Comparison of ENCODE assay signal across 16 cellular contexts in genomic region chr6:106253194-106253593, GRCh38.
DNase-seq lines count a peak whose midpoint lies in the region; ATAC-seq, FAIRE-seq and TF ChIP-seq lines count a peak whose summit lies in the region.
"Had no signal": no experiment of that assay in that cellular context is flagged by ENCODE, and none has a peak within 500 bp of the region (broad histone marks: within the 10 kb centered on the region; RNA-seq: fewer than 3 reads in every experiment).

No MANE protein-coding gene starts in this region.

- peaks cover 3% of the 10 kb centered on the region for H4K20me1 ChIP-seq in fibroblast of lung (ENCODE audit: control insufficient read depth, extremely low read depth, insufficient read depth, low read length)

- H3K27me3 ChIP-seq in RWPE2 (ENCODE audit: insufficient read depth, poor library complexity, severe bottlenecking) (no peaks in the 10 kb centered on the region), fibroblast of lung (ENCODE audit: control insufficient read depth, insufficient read depth, low read length) (no peaks in the 10 kb centered on the region), small intestine (ENCODE audit: control insufficient read depth in 2 of 2, insufficient read depth in 2 of 2, low read length in 2 of 2) (no peaks in the 10 kb centered on the region)
- H3K27me3 ChIP-seq: left lung, upper lobe of left lung had no signal

- no peak overlapping the region for H3K9ac ChIP-seq in fibroblast of lung (ENCODE audit: insufficient read depth, low read length)

- no peak overlapping the region for H2AFZ ChIP-seq in fibroblast of lung (ENCODE audit: low read length)

- H3K9me3 ChIP-seq in RWPE2 (ENCODE audit: severe bottlenecking): no peaks in the 10 kb centered on the region
- H3K9me3 ChIP-seq in fibroblast of lung (ENCODE audit: control insufficient read depth, insufficient read depth, low read depth, low read length): no peaks in the 10 kb centered on the region
- no peaks in the 10 kb centered on the region for H3K9me3 ChIP-seq in small intestine (ENCODE audit: control insufficient read depth, low read depth)
- H3K9me3 ChIP-seq: left lung, upper lobe of left lung had no signal

- 86 to 92% (median 89%) methylated on average over 1 of the region's 1 CpG for WGBS in small intestine, 3 donors

- H3K27ac ChIP-seq in RWPE2 (ENCODE audit: poor library complexity, severe bottlenecking) (peak overlapping the region; percentile 89), fibroblast of lung (ENCODE audit: insufficient read depth, low read length) (no peak overlapping the region), small intestine (ENCODE audit: low read depth in 1 of 2, low read length in 1 of 2) (no peak overlapping the region)
- H3K27ac ChIP-seq: left lung, upper lobe of left lung had no signal

- no peaks in the 10 kb centered on the region for H3K79me2 ChIP-seq in fibroblast of lung (ENCODE audit: control insufficient read depth, insufficient read depth, low read length)

- no peaks in the 10 kb centered on the region for H3K27me3 Mint-ChIP-seq in nephron progenitor cell (ENCODE audit: low read depth, poor library complexity)
- H3K27me3 Mint-ChIP-seq: activated CD4-positive, alpha-beta T cell treated with anti-CD3 and anti-CD28 coated beads, Interleukin-2, amount 10 ng/mL, durations not matched to agents 7 days and 5 days had no signal

- FAIRE-seq in H54 (lab: Jason Lieb, UNC) (peak; percentile 98), small intestine (lab: Jason Lieb, UNC) (no peak)
- FAIRE-seq: GM12891 had no signal

- TF ChIP-seq POLR2A in H54 (IDR thresholded peaks at IDR 0.05; ENCODE audit: low read depth, low read length): no peak

- no peak overlapping the region for H3K4me3 ChIP-seq in RWPE2 (ENCODE audit: severe bottlenecking)
- no peak overlapping the region for H3K4me3 ChIP-seq in fibroblast of lung (replicated peaks in 1 of 4; ENCODE audit: control extremely low read depth in 1 of 4, insufficient read depth in 1 of 4, low read depth in 3 of 4, low read length in 4 of 4)
- no peak overlapping the region for H3K4me3 ChIP-seq in skeletal muscle cell (ENCODE audit: low read depth, low read length)
- no peak overlapping the region for H3K4me3 ChIP-seq in small intestine (ENCODE audit: low read depth in 1 of 2, low read length in 2 of 2)
- H3K4me3 ChIP-seq: K562, left lung, upper lobe of left lung had no signal

- DNase-seq in H54 (ENCODE audit: insufficient read length, low spot score): peak; percentile 14
- DNase-seq in RWPE2 (ENCODE audit: low spot score): peak; percentile 68
- DNase-seq in fibroblast of lung (ENCODE audit: low read depth in 2 of 2): peak; percentile 57 to 95
- DNase-seq in skeletal muscle cell (ENCODE audit: low read depth): peak; percentile 93
- DNase-seq in putamen (ENCODE audit: low spot score): no peak
- DNase-seq in small intestine: no peak
- DNase-seq in nephron progenitor cell: no peak
- DNase-seq: activated CD4-positive, alpha-beta T cell treated with anti-CD3 and anti-CD28 coated beads, Interleukin-2, amount 10 ng/mL, durations not matched to agents 7 days and 5 days; activated gamma-delta T cell treated with Interleukin-2 at 50 U/mL for 16 hours; DMS 273 treated with DMSO at 0.1 percent for 48 hours; left lung; NCI-H1930; upper lobe of left lung had no signal

- peak; percentile 91 for ATAC-seq in RWPE2 (ENCODE audit: low read depth)
- ATAC-seq in GM21737 (IDR thresholded peaks at IDR 0.05; ENCODE audit: unreplicated experiment): no peak
- ATAC-seq: K562, left lung had no signal

- H3K9me3 Mint-ChIP-seq in nephron progenitor cell: no peaks in the 10 kb centered on the region
- H3K9me3 Mint-ChIP-seq: activated CD4-positive, alpha-beta T cell treated with anti-CD3 and anti-CD28 coated beads, Interleukin-2, amount 10 ng/mL, durations not matched to agents 7 days and 5 days had no signal

- H3K36me3 ChIP-seq in RWPE2 (ENCODE audit: low read depth) (peaks cover under 1% of the 10 kb centered on the region; the same call in 1 of the 2 replicates), fibroblast of lung (ENCODE audit: control insufficient read depth, insufficient read depth, low read length) (no peaks in the 10 kb centered on the region), small intestine (ENCODE audit: control insufficient read depth in 2 of 2, insufficient read depth in 2 of 2, low read length in 2 of 2) (peaks cover 0 to 2% of the 10 kb centered on the region in 2 donors)
- H3K36me3 ChIP-seq: left lung had no signal

- peaks cover 49% of the 10 kb centered on the region for H3K4me1 ChIP-seq in RWPE2 (ENCODE audit: insufficient read depth, poor library complexity, severe bottlenecking)
- no peaks in the 10 kb centered on the region for H3K4me1 ChIP-seq in fibroblast of lung (ENCODE audit: control insufficient read depth, extremely low read depth, insufficient read depth, low read length)
- peaks cover 0 to 4% of the 10 kb centered on the region in 2 donors for H3K4me1 ChIP-seq in small intestine (ENCODE audit: control insufficient read depth in 2 of 2, insufficient read depth in 1 of 2, low read depth in 1 of 2, low read length in 1 of 2)
- H3K4me1 ChIP-seq: left lung, upper lobe of left lung had no signal

- no peak for TF ChIP-seq CTCF in RWPE2 (IDR thresholded peaks at IDR 0.05; ENCODE audit: poor library complexity, severe bottlenecking)
- no peak for TF ChIP-seq CTCF in fibroblast of lung (conservative IDR thresholded peaks at IDR 0.05 in 1 of 2, IDR thresholded peaks at IDR 0.05 in 1 of 2; ENCODE audit: low read depth in 1 of 2, low read length in 2 of 2)
- TF ChIP-seq CTCF in nephron progenitor cell (IDR thresholded peaks at IDR 0.05): no peak

- H3K4me2 ChIP-seq in fibroblast of lung (ENCODE audit: extremely low read depth, insufficient read depth, low read length): no peak overlapping the region

- peaks cover 34% of the 10 kb centered on the region for H3K4me1 Mint-ChIP-seq in nephron progenitor cell

- no peak overlapping the region for H3K4me3 Mint-ChIP-seq in nephron progenitor cell
- H3K4me3 Mint-ChIP-seq: activated CD4-positive, alpha-beta T cell treated with anti-CD3 and anti-CD28 coated beads, Interleukin-2, amount 10 ng/mL, durations not matched to agents 7 days and 5 days had no signal

- peaks cover 19% of the 10 kb centered on the region for H3K36me3 Mint-ChIP-seq in nephron progenitor cell (ENCODE audit: low read depth)

- no peak overlapping the region for H3K27ac Mint-ChIP-seq in nephron progenitor cell
- H3K27ac Mint-ChIP-seq: activated CD4-positive, alpha-beta T cell treated with anti-CD3 and anti-CD28 coated beads, Interleukin-2, amount 10 ng/mL, durations not matched to agents 7 days and 5 days had no signal

Comparison
In these comparisons a context has a peak if more than half of its experiments do, and no peak if none do; other contexts are left out.
1. DNase-seq: peak in H54 (single experiment), RWPE2 (single experiment), fibroblast of lung (2 of 2) and skeletal muscle cell (single experiment); none in putamen (single experiment), small intestine (single experiment) and nephron progenitor cell (single experiment).